21 cellular contexts compared by ENCODE assay signal in the genomic region with DNA sequence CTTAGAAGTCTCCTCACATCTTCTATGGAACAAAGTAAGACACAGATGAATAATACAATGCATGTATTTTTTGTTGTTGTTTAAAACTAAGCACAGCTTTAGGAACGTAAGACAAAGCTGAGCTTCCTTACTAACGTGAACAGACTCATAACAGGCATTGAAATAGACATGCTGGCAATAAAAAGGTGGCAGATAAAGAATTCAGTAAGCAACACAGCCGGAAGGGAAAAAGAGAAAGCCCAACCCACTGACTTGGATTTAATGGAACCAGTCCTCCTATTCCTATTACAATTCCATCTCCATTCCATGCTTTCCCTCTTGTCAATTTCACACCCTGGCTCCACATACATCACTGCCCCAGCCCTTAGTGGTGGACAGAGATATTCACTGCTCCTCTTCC.
"Had no signal": no experiment of that assay in that cellular context is flagged by ENCODE, and none has a peak within 500 bp of the region (broad histone marks: within the 10 kb centered on the region; RNA-seq: fewer than 3 reads in every experiment).

No MANE protein-coding gene starts in this region.

- H3K9me3 ChIP-seq: heart left ventricle, left ventricle myocardium inferior, lower lobe of right lung, neutrophil, psoas muscle, right lobe of liver, thoracic aorta, transverse colon had no signal

- H3K27me3 ChIP-seq: heart left ventricle, neutrophil, right lobe of liver, transverse colon had no signal

- H3K4me3 ChIP-seq: coronary artery, heart left ventricle, left ventricle myocardium inferior, lower lobe of right lung, psoas muscle, right lobe of liver, thoracic aorta, transverse colon had no signal

- H3K36me3 ChIP-seq: neutrophil, right lobe of liver, thoracic aorta, transverse colon had no signal

- DNase-seq: effector CD8-positive, alpha-beta T cell; heart left ventricle; hypothalamus; islet precursor cell; left ventricle myocardium inferior; lower lobe of right lung; mesenchymal stem cell; naive thymus-derived CD8-positive, alpha-beta T cell; psoas muscle; retina; right lobe of liver; stimulated activated CD4-positive, alpha-beta T cell treated with anti-CD3 and anti-CD28 coated beads, Interleukin-15, amount 100 ng/mL, for 24 hours; stimulated activated CD4-positive, alpha-beta T cell treated with anti-CD3 and anti-CD28 coated beads, Interleukin-1b, Interleukin-23, amount 100 ng/mL, for 48 hours; stimulated activated CD4-positive, alpha-beta T cell treated with anti-CD3 and anti-CD28 coated beads, Interleukin-4, amount 100 ng/mL, for 24 hours; transverse colon had no signal

- H3K27ac Mint-ChIP-seq: naive thymus-derived CD8-positive, alpha-beta T cell; stimulated activated memory B cell treated with anti-CD40 and anti-IgM and Interleukin-4, amounts not matched to agents 10 μg/mL and 1 μg/mL and 100 μg/mL, for 72 hours; stimulated activated naive CD8-positive, alpha-beta T cell treated with anti-CD3 and anti-CD28 coated beads, Interleukin-15, Interleukin-2, amounts not matched to agents 100 ng/mL and 50 ng/mL, for 24 hours had no signal

- H3K36me3 Mint-ChIP-seq: naive thymus-derived CD8-positive, alpha-beta T cell; stimulated activated memory B cell treated with anti-CD40 and anti-IgM and Interleukin-4, amounts not matched to agents 10 μg/mL and 1 μg/mL and 100 μg/mL, for 72 hours had no signal

- H3K4me3 Mint-ChIP-seq: naive thymus-derived CD8-positive, alpha-beta T cell; stimulated activated memory B cell treated with anti-CD40 and anti-IgM and Interleukin-4, amounts not matched to agents 10 μg/mL and 1 μg/mL and 100 μg/mL, for 72 hours; stimulated activated naive CD8-positive, alpha-beta T cell treated with anti-CD3 and anti-CD28 coated beads, Interleukin-15, Interleukin-2, amounts not matched to agents 100 ng/mL and 50 ng/mL, for 24 hours had no signal

- H3K27ac ChIP-seq: coronary artery, heart left ventricle, left ventricle myocardium inferior, lower lobe of right lung, neutrophil, psoas muscle, right lobe of liver, thoracic aorta, transverse colon had no signal

- ATAC-seq: esophagus mucosa; heart left ventricle; naive thymus-derived CD8-positive, alpha-beta T cell; psoas muscle; right lobe of liver; stimulated activated memory B cell treated with anti-CD40 and anti-IgM and Interleukin-4, amounts not matched to agents 10 μg/mL and 1 μg/mL and 100 μg/mL, for 72 hours had no signal

- H3K9me3 Mint-ChIP-seq: naive thymus-derived CD8-positive, alpha-beta T cell; stimulated activated memory B cell treated with anti-CD40 and anti-IgM and Interleukin-4, amounts not matched to agents 10 μg/mL and 1 μg/mL and 100 μg/mL, for 72 hours; stimulated activated naive CD8-positive, alpha-beta T cell treated with anti-CD3 and anti-CD28 coated beads, Interleukin-15, Interleukin-2, amounts not matched to agents 100 ng/mL and 50 ng/mL, for 24 hours had no signal
